17 cellular contexts compared by ENCODE assay signal in genomic region chr15:66078929-66079275, GRCh38.
DNase-seq lines count a peak whose midpoint lies in the region; ATAC-seq and TF ChIP-seq lines count a peak whose summit lies in the region.
"Had no signal": no experiment of that assay in that cellular context is flagged by ENCODE, and none has a peak within 500 bp of the region (broad histone marks: within the 10 kb centered on the region; RNA-seq: fewer than 3 reads in every experiment).

No MANE protein-coding gene starts in this region.

- no peaks in the 10 kb centered on the region for H3K9me3 ChIP-seq in neuronal stem cell (replicated peaks in 1 of 2; ENCODE audit: control insufficient read depth in 2 of 2, insufficient read depth in 1 of 2, low read depth in 1 of 2, low read length in 2 of 2)
- no peaks in the 10 kb centered on the region for H3K9me3 ChIP-seq in sigmoid colon
- H3K9me3 ChIP-seq: BLaER1 treated with 17β-estradiol and CSF1 and Interleukin-3, amounts not matched to agents 10 nM and 100 nM; HAP-1 had no signal

- H3K27me3 ChIP-seq in neuronal stem cell (ENCODE audit: control insufficient read depth in 3 of 3, insufficient read depth in 3 of 3, low read depth in 1 of 3, low read length in 3 of 3) = no peaks in the 10 kb centered on the region
- H3K27me3 ChIP-seq in sigmoid colon = no peaks in the 10 kb centered on the region
- H3K27me3 ChIP-seq: BLaER1 treated with 17β-estradiol and CSF1 and Interleukin-3, amounts not matched to agents 10 nM and 100 nM had no signal

- H3K4me2 ChIP-seq in neuronal stem cell (ENCODE audit: insufficient read depth, low read length, poor library complexity, severe bottlenecking) = no peak overlapping the region

- H3K9ac ChIP-seq in neuronal stem cell (ENCODE audit: low read depth, low read length, poor library complexity) = no peak overlapping the region
- H3K9ac ChIP-seq: BLaER1 treated with 17β-estradiol and CSF1 and Interleukin-3, amounts not matched to agents 10 nM and 100 nM had no signal

- TF ChIP-seq EP300 in sigmoid colon (IDR thresholded peaks at IDR 0.05) = no peak

- H3K4ac ChIP-seq in neuronal stem cell (ENCODE audit: low read length) = no peak overlapping the region

- peak; percentile 28 for DNase-seq in activated effector memory CD4-positive, alpha-beta T cell treated with anti-CD3 and anti-CD28 coated beads, Interleukin-2, amount 50 U/mL, for 16 hours
- no peak for DNase-seq in activated effector memory CD4-positive, alpha-beta T cell treated with Interleukin-2 at 50 U/mL for 16 hours
- DNase-seq in neuronal stem cell (ENCODE audit: low spot score) (no peak), sigmoid colon (peak; percentile 30), GM19238 (ENCODE audit: insufficient read length, low spot score) (no peak)
- DNase-seq: 8988T; Calu3; CD8-positive, alpha-beta T cell; DMS79 treated with DMSO at 0.1 percent for 48 hours; GF-D8 had no signal

- peaks cover 24% of the 10 kb centered on the region for H3K4me1 Mint-ChIP-seq in brain

- H2BK12ac ChIP-seq in neuronal stem cell (ENCODE audit: low read length) = no peak overlapping the region

- H3K27ac ChIP-seq in neuronal stem cell (replicated peaks; ENCODE audit: low read length) (no peak overlapping the region), sigmoid colon (no peak overlapping the region)
- H3K27ac ChIP-seq: BLaER1 treated with 17β-estradiol and CSF1 and Interleukin-3, amounts not matched to agents 10 nM and 100 nM had no signal

- H3K4me1 ChIP-seq in neuronal stem cell (ENCODE audit: control insufficient read depth in 2 of 2, insufficient read depth in 1 of 2, low read depth in 1 of 2, low read length in 2 of 2) (peaks cover 0 to 6% of the 10 kb centered on the region in 2 donors), sigmoid colon (peaks cover 0 to 14% (median 14%) of the 10 kb centered on the region in 4 donors)
- H3K4me1 ChIP-seq: HAP-1 had no signal

- TF ChIP-seq CTCF in brain (conservative IDR thresholded peaks at IDR 0.05) = no peak
- no peak for TF ChIP-seq CTCF in sigmoid colon (IDR thresholded peaks at IDR 0.05)

- no peak overlapping the region for H2BK15ac ChIP-seq in neuronal stem cell (ENCODE audit: low read length)

- H3K36me3 Mint-ChIP-seq in brain = no peaks in the 10 kb centered on the region
- H3K36me3 Mint-ChIP-seq: CD8-positive, alpha-beta T cell had no signal

- H3K23ac ChIP-seq in neuronal stem cell (ENCODE audit: low read depth, low read length, poor library complexity) = no peak overlapping the region

- ATAC-seq in HG03039 (IDR thresholded peaks at IDR 0.05; ENCODE audit: unreplicated experiment) = no peak
- ATAC-seq in HG02571 (IDR thresholded peaks at IDR 0.05; ENCODE audit: unreplicated experiment) = no peak
- ATAC-seq: CD8-positive, alpha-beta T cell; HepG2 had no signal

- H2BK120ac ChIP-seq in neuronal stem cell (ENCODE audit: low read depth, low read length) = no peak overlapping the region

- no peak overlapping the region for H3K14ac ChIP-seq in neuronal stem cell (ENCODE audit: low read length)

- no peak overlapping the region for H3K18ac ChIP-seq in neuronal stem cell (ENCODE audit: low read length)

- H4K8ac ChIP-seq in neuronal stem cell (ENCODE audit: low read depth, low read length) = no peak overlapping the region

- no peak overlapping the region for H2BK5ac ChIP-seq in neuronal stem cell (ENCODE audit: low read length)

- H3K36me3 ChIP-seq in neuronal stem cell (replicated peaks in 1 of 2; ENCODE audit: control insufficient read depth in 2 of 2, insufficient read depth in 2 of 2, low read length in 2 of 2) = no peaks in the 10 kb centered on the region
- H3K36me3 ChIP-seq in sigmoid colon = no peaks in the 10 kb centered on the region
- H3K36me3 ChIP-seq: BLaER1 treated with 17β-estradiol and CSF1 and Interleukin-3, amounts not matched to agents 10 nM and 100 nM; HAP-1 had no signal

- H3K4me3 Mint-ChIP-seq in brain = no peak overlapping the region
- H3K4me3 Mint-ChIP-seq: CD8-positive, alpha-beta T cell; IgD-negative memory B cell had no signal

- intact Hi-C loops in sigmoid colon (cut with DNase I) = no loop called here

- H3K27ac Mint-ChIP-seq in brain = peak overlapping the region in 3 of 5 experiments; percentile 41 to 83 (median 75)
- H3K27ac Mint-ChIP-seq: CD8-positive, alpha-beta T cell; IgD-negative memory B cell had no signal

- H3K4me3 ChIP-seq in neuronal stem cell (ENCODE audit: low read length in 2 of 2) (no peak overlapping the region), sigmoid colon (no peak overlapping the region)
- H3K4me3 ChIP-seq: BLaER1 treated with 17β-estradiol and CSF1 and Interleukin-3, amounts not matched to agents 10 nM and 100 nM; HAP-1 had no signal

- peaks cover 0 to 3% (median under 1%) of the 10 kb centered on the region in 5 experiments for H3K9me3 Mint-ChIP-seq in brain
- H3K9me3 Mint-ChIP-seq: CD8-positive, alpha-beta T cell had no signal

- no CpG with 5 or more reads among the region's 5 CpGs for WGBS in neuronal stem cell (ENCODE audit: extremely low coverage in 2 of 2, insufficient read length in 2 of 2, insufficient replicate concordance in 1 of 2), 2 donors
- 70 to 82% methylated on average over 5 of the region's 5 CpGs for WGBS in sigmoid colon, 2 donors

- no peak for TF ChIP-seq POLR2A in sigmoid colon (IDR thresholded peaks at IDR 0.05)

- no peak overlapping the region for H4K91ac ChIP-seq in neuronal stem cell (ENCODE audit: low read depth, low read length, poor library complexity)

- no peak overlapping the region for H2AFZ ChIP-seq in neuronal stem cell (ENCODE audit: low read length)

- peak overlapping the region; percentile 48 for H2AK5ac ChIP-seq in neuronal stem cell (ENCODE audit: low read depth, low read length)

- no peaks in the 10 kb centered on the region for H3K79me1 ChIP-seq in neuronal stem cell (ENCODE audit: low read depth, low read length)

- H3K27me3 Mint-ChIP-seq in brain = peaks cover 3% of the 10 kb centered on the region

Comparison
In these comparisons a context has a peak if more than half of its experiments do, and no peak if none do; other contexts are left out.
1. DNase-seq: peak in activated effector memory CD4-positive, alpha-beta T cell treated with anti-CD3 and anti-CD28 coated beads, Interleukin-2, amount 50 U/mL, for 16 hours (single experiment) and sigmoid colon (single experiment); none in activated effector memory CD4-positive, alpha-beta T cell treated with Interleukin-2 at 50 U/mL for 16 hours (single experiment), neuronal stem cell (single experiment) and GM19238 (single experiment).